ENCODE assay signal across 1 cellular context in genomic region chr20:53773066-53773791, GRCh38.
TF ChIP-seq lines count a peak whose summit lies in the region.
"Not testable (repeated sequence)": the region's sequence is repeated elsewhere in the genome, so short reads cannot be mapped to it uniquely, and the experiment has no call there.

No MANE protein-coding gene starts in this region.

TF ChIP-seq in HepG2, 621 proteins besides CTCF, POLR2A, EP300 and RAD21 (continued from another document):
- TF ChIP-seq, protein P1, sequence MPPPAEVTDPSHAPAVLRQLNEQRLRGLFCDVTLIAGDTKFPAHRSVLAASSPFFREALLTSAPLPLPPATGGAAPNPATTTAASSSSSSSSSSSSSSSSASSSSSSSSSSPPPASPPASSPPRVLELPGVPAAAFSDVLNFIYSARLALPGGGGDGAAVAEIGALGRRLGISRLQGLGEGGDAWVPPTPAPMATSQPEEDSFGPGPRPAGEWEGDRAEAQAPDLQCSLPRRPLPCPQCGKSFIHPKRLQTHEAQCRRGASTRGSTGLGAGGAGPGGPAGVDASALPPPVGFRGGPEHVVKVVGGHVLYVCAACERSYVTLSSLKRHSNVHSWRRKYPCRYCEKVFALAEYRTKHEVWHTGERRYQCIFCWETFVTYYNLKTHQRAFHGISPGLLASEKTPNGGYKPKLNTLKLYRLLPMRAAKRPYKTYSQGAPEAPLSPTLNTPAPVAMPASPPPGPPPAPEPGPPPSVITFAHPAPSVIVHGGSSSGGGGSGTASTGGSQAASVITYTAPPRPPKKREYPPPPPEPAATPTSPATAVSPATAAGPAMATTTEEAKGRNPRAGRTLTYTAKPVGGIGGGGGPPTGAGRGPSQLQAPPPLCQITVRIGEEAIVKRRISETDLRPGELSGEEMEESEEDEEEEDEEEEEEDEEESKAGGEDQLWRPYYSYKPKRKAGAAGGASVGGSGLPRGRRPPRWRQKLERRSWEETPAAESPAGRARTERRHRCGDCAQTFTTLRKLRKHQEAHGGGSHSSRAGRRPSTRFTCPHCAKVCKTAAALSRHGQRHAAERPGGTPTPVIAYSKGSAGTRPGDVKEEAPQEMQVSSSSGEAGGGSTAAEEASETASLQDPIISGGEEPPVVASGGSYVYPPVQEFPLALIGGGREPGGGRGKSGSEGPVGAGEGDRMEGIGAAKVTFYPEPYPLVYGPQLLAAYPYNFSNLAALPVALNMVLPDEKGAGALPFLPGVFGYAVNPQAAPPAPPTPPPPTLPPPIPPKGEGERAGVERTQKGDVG (CRISPR knock-in tag; IDR thresholded peaks at IDR 0.05; ENCODE audit: borderline replicate concordance): peak; percentile 85; the same call in 1 of the 2 replicates
- TF ChIP-seq RARA (CRISPR knock-in tag; IDR thresholded peaks at IDR 0.05): 0 out of 2 replicates have a peak, but pooled peaks have one; percentile 64
- TF ChIP-seq ZNF501 (CRISPR knock-in tag; IDR thresholded peaks at IDR 0.05): peak; percentile 32; the same call in 1 of the 2 replicates
- peak; percentile 94 for TF ChIP-seq NR2F6 (IDR thresholded peaks at IDR 0.05)
- TF ChIP-seq NR2F6 (CRISPR knock-in tag; IDR thresholded peaks at IDR 0.05): peak; percentile 90
- TF ChIP-seq PITX1 (CRISPR knock-in tag; IDR thresholded peaks at IDR 0.05): peak; percentile 71; the same call in 1 of the 2 replicates
- TF ChIP-seq ZNF781 (CRISPR knock-in tag; IDR thresholded peaks at IDR 0.05; ENCODE audit: borderline replicate concordance, not compliant biosample characterization): peak; percentile 52
- peak; percentile 9; the same call in 1 of the 2 replicates for TF ChIP-seq SMC3 (IDR thresholded peaks at IDR 0.05; ENCODE audit: low read length)
- peak; percentile 89 for TF ChIP-seq SALL1 (CRISPR knock-in tag; IDR thresholded peaks at IDR 0.05)
- 0 out of 2 replicates have a peak, but pooled peaks have one; percentile 3 for TF ChIP-seq ONECUT2 (CRISPR knock-in tag; IDR thresholded peaks at IDR 0.05)
- TF ChIP-seq JUN (CRISPR knock-in tag; IDR thresholded peaks at IDR 0.05): 0 out of 2 replicates have a peak, but pooled peaks have one; percentile 31
- TF ChIP-seq, protein P2, sequence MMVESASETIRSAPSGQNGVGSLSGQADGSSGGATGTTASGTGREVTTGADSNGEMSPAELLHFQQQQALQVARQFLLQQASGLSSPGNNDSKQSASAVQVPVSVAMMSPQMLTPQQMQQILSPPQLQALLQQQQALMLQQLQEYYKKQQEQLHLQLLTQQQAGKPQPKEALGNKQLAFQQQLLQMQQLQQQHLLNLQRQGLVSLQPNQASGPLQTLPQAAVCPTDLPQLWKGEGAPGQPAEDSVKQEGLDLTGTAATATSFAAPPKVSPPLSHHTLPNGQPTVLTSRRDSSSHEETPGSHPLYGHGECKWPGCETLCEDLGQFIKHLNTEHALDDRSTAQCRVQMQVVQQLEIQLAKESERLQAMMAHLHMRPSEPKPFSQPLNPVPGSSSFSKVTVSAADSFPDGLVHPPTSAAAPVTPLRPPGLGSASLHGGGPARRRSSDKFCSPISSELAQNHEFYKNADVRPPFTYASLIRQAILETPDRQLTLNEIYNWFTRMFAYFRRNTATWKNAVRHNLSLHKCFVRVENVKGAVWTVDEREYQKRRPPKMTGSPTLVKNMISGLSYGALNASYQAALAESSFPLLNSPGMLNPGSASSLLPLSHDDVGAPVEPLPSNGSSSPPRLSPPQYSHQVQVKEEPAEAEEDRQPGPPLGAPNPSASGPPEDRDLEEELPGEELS (CRISPR knock-in tag; IDR thresholded peaks at IDR 0.05): peak; percentile 57
- TF ChIP-seq NR2F1 (CRISPR knock-in tag; IDR thresholded peaks at IDR 0.05): peak; percentile 72 to 87; a peak in 3 of 4 replicates
- peak; percentile 1; the same call in 1 of the 2 replicates for TF ChIP-seq STAG1 (CRISPR knock-in tag; IDR thresholded peaks at IDR 0.05)
- TF ChIP-seq MIXL1 (CRISPR knock-in tag; IDR thresholded peaks at IDR 0.05): peak; percentile 37; the same call in 1 of the 2 replicates
- TF ChIP-seq ZSCAN25 (CRISPR knock-in tag; IDR thresholded peaks at IDR 0.05): peak; percentile 15; the same call in 1 of the 2 replicates
- 0 out of 2 replicates have a peak, but pooled peaks have one; percentile 79 for TF ChIP-seq ZBTB20 (CRISPR knock-in tag; IDR thresholded peaks at IDR 0.05; ENCODE audit: borderline replicate concordance, low read depth)
- peak; percentile 85 for TF ChIP-seq HOXA3 (CRISPR knock-in tag; IDR thresholded peaks at IDR 0.05)
- peak; percentile 10; the same call in 1 of the 2 replicates for TF ChIP-seq NAIF1 (CRISPR knock-in tag; IDR thresholded peaks at IDR 0.05; ENCODE audit: borderline replicate concordance)
- not testable (repeated sequence) for TF ChIP-seq SOX6 (IDR thresholded peaks at IDR 0.05)
- peak; percentile 26; the same call in 1 of the 2 replicates for TF ChIP-seq SOX6 (CRISPR knock-in tag; IDR thresholded peaks at IDR 0.05)
- peak; percentile 76 for TF ChIP-seq HNF4A (CRISPR knock-in tag; IDR thresholded peaks at IDR 0.05)
- TF ChIP-seq, protein P3, sequence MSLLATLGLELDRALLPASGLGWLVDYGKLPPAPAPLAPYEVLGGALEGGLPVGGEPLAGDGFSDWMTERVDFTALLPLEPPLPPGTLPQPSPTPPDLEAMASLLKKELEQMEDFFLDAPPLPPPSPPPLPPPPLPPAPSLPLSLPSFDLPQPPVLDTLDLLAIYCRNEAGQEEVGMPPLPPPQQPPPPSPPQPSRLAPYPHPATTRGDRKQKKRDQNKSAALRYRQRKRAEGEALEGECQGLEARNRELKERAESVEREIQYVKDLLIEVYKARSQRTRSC (CRISPR knock-in tag; IDR thresholded peaks at IDR 0.05; ENCODE audit: low read depth): peak; percentile 41; the same call in 1 of the 2 replicates
- TF ChIP-seq TOPORS (CRISPR knock-in tag; IDR thresholded peaks at IDR 0.05): 0 out of 2 replicates have a peak, but pooled peaks have one; percentile 60
- peak; percentile 24; the same call in 1 of the 2 replicates for TF ChIP-seq ZNF687 (CRISPR knock-in tag; IDR thresholded peaks at IDR 0.05)
- TF ChIP-seq ZNF644 (CRISPR knock-in tag; IDR thresholded peaks at IDR 0.05; ENCODE audit: low read depth): 0 out of 2 replicates have a peak, but pooled peaks have one; percentile 15
- peak; percentile 88 for TF ChIP-seq NR2F2 (IDR thresholded peaks at IDR 0.05; ENCODE audit: borderline replicate concordance, low read depth)
- TF ChIP-seq TEAD3 (CRISPR knock-in tag; optimal IDR thresholded peaks at IDR 0.05; ENCODE audit: borderline replicate concordance): peak; percentile 72
